Comparison of ENCODE assay signal across 21 cellular contexts in the genomic region with DNA sequence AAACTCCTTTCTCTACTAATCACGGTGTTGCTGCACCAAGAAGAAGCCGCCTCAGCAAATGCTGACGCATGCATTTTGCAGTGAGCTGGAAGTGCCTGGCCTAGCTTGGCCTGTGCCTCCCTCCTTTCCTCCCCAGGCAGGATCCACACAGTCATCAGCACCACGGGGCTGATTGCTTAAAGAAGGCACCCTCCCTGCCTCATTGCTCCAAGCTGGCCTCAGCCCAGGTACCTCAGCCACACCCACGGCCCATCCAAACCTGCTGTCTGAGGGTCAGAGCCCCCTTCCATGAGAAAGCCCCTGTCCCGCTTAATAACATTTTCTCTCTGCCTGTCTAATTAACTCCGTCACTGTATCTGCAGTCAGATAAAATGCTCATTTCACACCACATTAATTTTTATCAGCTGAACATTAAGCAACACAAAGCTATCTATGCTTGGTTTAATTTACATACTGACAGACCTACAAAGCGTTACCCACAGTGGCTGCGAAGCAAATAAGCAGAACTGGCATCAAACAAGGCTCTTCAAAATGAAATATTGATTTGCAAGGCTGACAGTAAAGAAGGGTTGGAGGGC.
A peak's percentile ranks its signal among the peaks of the same experiment; 100 is the strongest.
DNase-seq lines count a peak whose midpoint lies in the region; ATAC-seq and TF ChIP-seq lines count a peak whose summit lies in the region.
"Had no signal": no experiment of that assay in that cellular context is flagged by ENCODE, and none has a peak within 500 bp of the region (broad histone marks: within the 10 kb centered on the region; RNA-seq: fewer than 3 reads in every experiment).

No MANE protein-coding gene starts in this region.

- no peaks in the 10 kb centered on the region for H3K27me3 ChIP-seq in CD4-positive, alpha-beta T cell (ENCODE audit: control insufficient read depth, insufficient read depth, low read length)
- no peaks in the 10 kb centered on the region for H3K27me3 ChIP-seq in lower lobe of right lung (ENCODE audit: low read depth)
- H3K27me3 ChIP-seq: BLaER1, dorsolateral prefrontal cortex, tibial nerve had no signal

- no peaks in the 10 kb centered on the region for H3K27me3 Mint-ChIP-seq in CD4-positive, alpha-beta T cell
- no peaks in the 10 kb centered on the region for H3K27me3 Mint-ChIP-seq in WTC11 (ENCODE audit: low read depth)

- no peak overlapping the region for H3K27ac ChIP-seq in CD4-positive, alpha-beta T cell (ENCODE audit: low read depth, low read length)
- no peak overlapping the region for H3K27ac ChIP-seq in lower lobe of right lung
- H3K27ac ChIP-seq: 22Rv1, BLaER1, dorsolateral prefrontal cortex, hepatocyte, tibial nerve had no signal

- CTCF ChIA-PET in CD4-positive, alpha-beta T cell (lab: Charles Lee), result interaction anchor here (0.8 to 4.0 kb wide), 14 partner anchors 10 to 208 kb away, joined by 3 to 22 read pairs (median 4); no protein-coding TSS in a partner anchor
- CTCF ChIA-PET in WTC11 (lab: Charles Lee), result interaction anchor here (0.8 to 3.1 kb wide), 17 partner anchors 9 to 198 kb away, joined by 3 to 24 read pairs (median 5); no protein-coding TSS in a partner anchor

- no peak for TF ChIP-seq CTCF in CD4-positive, alpha-beta T cell (IDR thresholded peaks at IDR 0.05)
- TF ChIP-seq CTCF in lower lobe of right lung (IDR thresholded peaks at IDR 0.05) (no peak), WTC11 (IDR thresholded peaks at IDR 0.05) (no peak)

- no peak overlapping the region for H3K4me3 ChIP-seq in lower lobe of right lung
- H3K4me3 ChIP-seq: BLaER1, dorsolateral prefrontal cortex, hepatocyte, tibial nerve had no signal

- H3K36me3 Mint-ChIP-seq in CD4-positive, alpha-beta T cell (ENCODE audit: low read depth), result peaks cover 12% of the 10 kb centered on the region
- H3K36me3 Mint-ChIP-seq in WTC11, result peaks cover 6% of the 10 kb centered on the region

- H3K36me3 ChIP-seq in lower lobe of right lung, result no peaks in the 10 kb centered on the region
- H3K36me3 ChIP-seq: BLaER1, tibial nerve had no signal

- H3K4me1 ChIP-seq in lower lobe of right lung, result no peaks in the 10 kb centered on the region
- H3K4me1 ChIP-seq: BLaER1, tibial nerve had no signal

- H3K4me1 Mint-ChIP-seq in CD4-positive, alpha-beta T cell (ENCODE audit: low read depth), result peaks cover 34% of the 10 kb centered on the region
- H3K4me1 Mint-ChIP-seq in WTC11, result peaks cover 40% of the 10 kb centered on the region
- H3K4me1 Mint-ChIP-seq: naive B cell had no signal

- peak overlapping the region; percentile 84 for H3K27ac Mint-ChIP-seq in CD4-positive, alpha-beta T cell
- H3K27ac Mint-ChIP-seq in WTC11, result no peak overlapping the region
- H3K27ac Mint-ChIP-seq: naive B cell had no signal

- POLR2A ChIA-PET in CD4-positive, alpha-beta T cell (lab: Charles Lee), result interaction anchor here (0.6 to 4.0 kb wide), 14 partner anchors 9 to 208 kb away, joined by 3 to 17 read pairs (median 6); no protein-coding TSS in a partner anchor
- POLR2A ChIA-PET in WTC11 (lab: Charles Lee), result no interaction called here

- peak; percentile 3 for DNase-seq in NCI-H2171 treated with DMSO at 0.1 percent for 48 hours (lab: John Stamatoyannopoulos, UW)
- no peak for DNase-seq in NCI-H2171 (lab: John Stamatoyannopoulos, UW)
- peak in 2 of 10 experiments; percentile 29 to 35 for DNase-seq in CD4-positive, alpha-beta T cell
- DNase-seq in activated T-helper 9 cell treated with anti-CD3 and anti-CD28 coated beads, Interleukin-2, amount 50 U/mL, for 16 hours (ENCODE audit: low read depth), result peak; percentile 37
- no peak for DNase-seq in lower lobe of right lung
- no peak for DNase-seq in HUDEP-2 (lab: John Stamatoyannopoulos, UW; ENCODE audit: unreplicated experiment in 76 of 76)
- DNase-seq in WTC11 (ENCODE audit: low spot score), result no peak
- DNase-seq in NOMO-1 treated with dmso at 0.1 percent for 144 hours (lab: John Stamatoyannopoulos, UW; ENCODE audit: unreplicated experiment), result no peak
- DNase-seq: dorsolateral prefrontal cortex, Kasumi-1, left colon, naive B cell, NCI-H1436, NCI-H226, SIG-M5, T1000 had no signal

- peaks cover 9% of the 10 kb centered on the region for H3K9me3 Mint-ChIP-seq in CD4-positive, alpha-beta T cell
- peaks cover 8% of the 10 kb centered on the region for H3K9me3 Mint-ChIP-seq in WTC11

- ATAC-seq in CD4-positive, alpha-beta T cell (ENCODE audit: poor library complexity), result peak; percentile 70
- ATAC-seq in lower lobe of right lung, result peak; percentile 24 to 55
- ATAC-seq in WTC11, result no peak
- ATAC-seq: left colon had no signal

- H3K9me3 ChIP-seq in CD4-positive, alpha-beta T cell (ENCODE audit: control insufficient read depth, low read length), result peaks cover 13% of the 10 kb centered on the region
- peaks cover 7% of the 10 kb centered on the region for H3K9me3 ChIP-seq in lower lobe of right lung
- H3K9me3 ChIP-seq: BLaER1 had no signal

- peak overlapping the region; percentile 18 for H3K4me3 Mint-ChIP-seq in CD4-positive, alpha-beta T cell
- no peak overlapping the region for H3K4me3 Mint-ChIP-seq in WTC11
- H3K4me3 Mint-ChIP-seq: brain, naive B cell had no signal

- intact Hi-C loops in CD4-positive, alpha-beta T cell (cut with DNase I, micrococcal nuclease), result loop anchor here in 1 of 2 experiments (5.0 kb wide), 1 partner anchor 201 kb away; no protein-coding TSS in a partner anchor
- intact Hi-C loops in lower lobe of right lung (cut with DNase I), result no loop called here

TF ChIP-seq in WTC11, 78 proteins besides CTCF, POLR2A, EP300 and RAD21 (continues in another document):
- TF ChIP-seq NFE2L1 (CRISPR knock-in tag; IDR thresholded peaks at IDR 0.05) (no peak), ATF1 (CRISPR knock-in tag; IDR thresholded peaks at IDR 0.05) (no peak), MXD4 (CRISPR knock-in tag; IDR thresholded peaks at IDR 0.05; ENCODE audit: borderline replicate concordance) (no peak), RELA (CRISPR knock-in tag; IDR thresholded peaks at IDR 0.05; ENCODE audit: borderline replicate concordance) (no peak), IRF2 (CRISPR knock-in tag; IDR thresholded peaks at IDR 0.05; ENCODE audit: borderline replicate concordance, low read depth) (no peak), ZNF121 (CRISPR knock-in tag; IDR thresholded peaks at IDR 0.05) (no peak), ZBTB21 (CRISPR knock-in tag; IDR thresholded peaks at IDR 0.05; ENCODE audit: borderline replicate concordance) (no peak)
- TF ChIP-seq, protein P1, sequence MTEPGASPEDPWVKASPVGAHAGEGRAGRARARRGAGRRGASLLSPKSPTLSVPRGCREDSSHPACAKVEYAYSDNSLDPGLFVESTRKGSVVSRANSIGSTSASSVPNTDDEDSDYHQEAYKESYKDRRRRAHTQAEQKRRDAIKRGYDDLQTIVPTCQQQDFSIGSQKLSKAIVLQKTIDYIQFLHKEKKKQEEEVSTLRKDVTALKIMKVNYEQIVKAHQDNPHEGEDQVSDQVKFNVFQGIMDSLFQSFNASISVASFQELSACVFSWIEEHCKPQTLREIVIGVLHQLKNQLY (CRISPR knock-in tag; IDR thresholded peaks at IDR 0.05), result no peak
- TF ChIP-seq, protein P2, sequence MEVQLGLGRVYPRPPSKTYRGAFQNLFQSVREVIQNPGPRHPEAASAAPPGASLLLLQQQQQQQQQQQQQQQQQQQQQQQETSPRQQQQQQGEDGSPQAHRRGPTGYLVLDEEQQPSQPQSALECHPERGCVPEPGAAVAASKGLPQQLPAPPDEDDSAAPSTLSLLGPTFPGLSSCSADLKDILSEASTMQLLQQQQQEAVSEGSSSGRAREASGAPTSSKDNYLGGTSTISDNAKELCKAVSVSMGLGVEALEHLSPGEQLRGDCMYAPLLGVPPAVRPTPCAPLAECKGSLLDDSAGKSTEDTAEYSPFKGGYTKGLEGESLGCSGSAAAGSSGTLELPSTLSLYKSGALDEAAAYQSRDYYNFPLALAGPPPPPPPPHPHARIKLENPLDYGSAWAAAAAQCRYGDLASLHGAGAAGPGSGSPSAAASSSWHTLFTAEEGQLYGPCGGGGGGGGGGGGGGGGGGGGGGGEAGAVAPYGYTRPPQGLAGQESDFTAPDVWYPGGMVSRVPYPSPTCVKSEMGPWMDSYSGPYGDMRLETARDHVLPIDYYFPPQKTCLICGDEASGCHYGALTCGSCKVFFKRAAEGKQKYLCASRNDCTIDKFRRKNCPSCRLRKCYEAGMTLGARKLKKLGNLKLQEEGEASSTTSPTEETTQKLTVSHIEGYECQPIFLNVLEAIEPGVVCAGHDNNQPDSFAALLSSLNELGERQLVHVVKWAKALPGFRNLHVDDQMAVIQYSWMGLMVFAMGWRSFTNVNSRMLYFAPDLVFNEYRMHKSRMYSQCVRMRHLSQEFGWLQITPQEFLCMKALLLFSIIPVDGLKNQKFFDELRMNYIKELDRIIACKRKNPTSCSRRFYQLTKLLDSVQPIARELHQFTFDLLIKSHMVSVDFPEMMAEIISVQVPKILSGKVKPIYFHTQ (CRISPR knock-in tag; IDR thresholded peaks at IDR 0.05), result no peak
- TF ChIP-seq, protein P3, sequence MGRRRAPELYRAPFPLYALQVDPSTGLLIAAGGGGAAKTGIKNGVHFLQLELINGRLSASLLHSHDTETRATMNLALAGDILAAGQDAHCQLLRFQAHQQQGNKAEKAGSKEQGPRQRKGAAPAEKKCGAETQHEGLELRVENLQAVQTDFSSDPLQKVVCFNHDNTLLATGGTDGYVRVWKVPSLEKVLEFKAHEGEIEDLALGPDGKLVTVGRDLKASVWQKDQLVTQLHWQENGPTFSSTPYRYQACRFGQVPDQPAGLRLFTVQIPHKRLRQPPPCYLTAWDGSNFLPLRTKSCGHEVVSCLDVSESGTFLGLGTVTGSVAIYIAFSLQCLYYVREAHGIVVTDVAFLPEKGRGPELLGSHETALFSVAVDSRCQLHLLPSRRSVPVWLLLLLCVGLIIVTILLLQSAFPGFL (CRISPR knock-in tag; IDR thresholded peaks at IDR 0.05; ENCODE audit: borderline replicate concordance), result no peak
- TF ChIP-seq, protein P4, sequence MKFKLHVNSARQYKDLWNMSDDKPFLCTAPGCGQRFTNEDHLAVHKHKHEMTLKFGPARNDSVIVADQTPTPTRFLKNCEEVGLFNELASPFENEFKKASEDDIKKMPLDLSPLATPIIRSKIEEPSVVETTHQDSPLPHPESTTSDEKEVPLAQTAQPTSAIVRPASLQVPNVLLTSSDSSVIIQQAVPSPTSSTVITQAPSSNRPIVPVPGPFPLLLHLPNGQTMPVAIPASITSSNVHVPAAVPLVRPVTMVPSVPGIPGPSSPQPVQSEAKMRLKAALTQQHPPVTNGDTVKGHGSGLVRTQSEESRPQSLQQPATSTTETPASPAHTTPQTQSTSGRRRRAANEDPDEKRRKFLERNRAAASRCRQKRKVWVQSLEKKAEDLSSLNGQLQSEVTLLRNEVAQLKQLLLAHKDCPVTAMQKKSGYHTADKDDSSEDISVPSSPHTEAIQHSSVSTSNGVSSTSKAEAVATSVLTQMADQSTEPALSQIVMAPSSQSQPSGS (CRISPR knock-in tag; IDR thresholded peaks at IDR 0.05; ENCODE audit: borderline replicate concordance, low read depth), result no peak

Comparison
In these comparisons a context has a peak if more than half of its experiments do, and no peak if none do; other contexts are left out.
1. DNase-seq: peak in NCI-H2171 treated with DMSO at 0.1 percent for 48 hours (single experiment) and activated T-helper 9 cell treated with anti-CD3 and anti-CD28 coated beads, Interleukin-2, amount 50 U/mL, for 16 hours (single experiment); none in NCI-H2171 (single experiment), lower lobe of right lung (single experiment), HUDEP-2 (0 of 76), WTC11 (single experiment) and NOMO-1 treated with dmso at 0.1 percent for 144 hours (single experiment).